8 cellular contexts compared by ENCODE assay signal in the genomic region with DNA sequence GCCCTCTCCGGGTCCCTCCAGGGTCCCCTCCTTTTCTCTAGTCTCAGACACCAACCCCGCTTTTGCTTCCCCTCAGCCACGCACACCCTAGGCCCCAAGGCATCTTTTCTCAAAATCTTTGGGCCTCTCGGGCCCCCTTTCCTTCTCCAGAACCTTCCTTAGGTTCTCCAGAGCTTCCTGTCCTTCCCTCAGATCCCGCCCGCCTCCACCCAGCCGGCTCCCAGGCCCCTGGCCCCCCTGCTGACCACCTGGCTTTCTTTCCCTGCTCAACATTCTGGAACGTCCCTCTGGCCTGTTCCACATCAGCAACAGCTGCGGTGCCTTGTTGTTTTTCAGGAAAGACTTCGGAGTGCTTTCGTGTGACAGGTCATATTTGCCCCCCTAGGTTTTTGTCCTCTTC. TPM values are rescaled to one million over a fixed set of nuclear protein-coding genes. Genes with fewer than 3 reads are reported as not detected.
A peak's percentile ranks its signal among the peaks of the same experiment; 100 is the strongest.
DNase-seq lines count a peak whose midpoint lies in the region; ATAC-seq and TF ChIP-seq lines count a peak whose summit lies in the region.

No MANE protein-coding gene starts in this region.

- no peak overlapping the region for H3K9ac ChIP-seq in rectal smooth muscle tissue (ENCODE audit: low read length)

- H3K4me3 ChIP-seq in GM08714 (ENCODE audit: low read length) (peak overlapping the region; percentile 69), rectal smooth muscle tissue (ENCODE audit: low read length) (peak overlapping the region; percentile 43)

- peak overlapping the region; percentile 85 to 99 for H3K27ac Mint-ChIP-seq in T-cell

- peak overlapping the region; percentile 87 to 98 (median 94) for H3K4me3 Mint-ChIP-seq in T-cell

- no peaks in the 10 kb centered on the region for H3K27me3 Mint-ChIP-seq in T-cell

- peaks cover 7% of the 10 kb centered on the region for H3K36me3 ChIP-seq in rectal smooth muscle tissue (ENCODE audit: control insufficient read depth, insufficient read depth, low read length)

- H3K27ac ChIP-seq in foreskin keratinocyte (peak overlapping the region; percentile 26), rectal smooth muscle tissue (ENCODE audit: low read depth, low read length) (no peak overlapping the region)

- CTCF ChIA-PET in T-cell (lab: Charles Lee): interaction anchor here in 1 of 2 donors (1.0 to 1.7 kb wide), 2 partner anchors 38 to 73 kb away, joined by 3 to 10 read pairs; a partner anchor contains a TSS

- no peaks in the 10 kb centered on the region for H3K9me3 Mint-ChIP-seq in T-cell

- POLR2A ChIA-PET in T-cell (lab: Charles Lee): interaction anchor here in 1 of 2 donors (0.7 kb wide), 1 partner anchor 30 kb away, joined by 3 read pairs; no protein-coding TSS in a partner anchor

- H3K4me1 ChIP-seq in foreskin keratinocyte (peaks cover 8% of the 10 kb centered on the region), rectal smooth muscle tissue (ENCODE audit: control insufficient read depth, insufficient read depth, low read length) (peaks cover 4% of the 10 kb centered on the region)

- no peak for ATAC-seq in T-cell (replicated peaks in 1 of 4)
- ATAC-seq in foreskin keratinocyte: no peak
- ATAC-seq in GM19397 (IDR thresholded peaks at IDR 0.05; ENCODE audit: unreplicated experiment): no peak
- ATAC-seq in HG03097 (IDR thresholded peaks at IDR 0.05; ENCODE audit: low FRiP score, unreplicated experiment): no peak

- DNase-seq in T-cell (no peak), foreskin keratinocyte (no peak), cerebellum (ENCODE audit: low spot score) (no peak), NCI-H748 (lab: John Stamatoyannopoulos, UW; ENCODE audit: unreplicated experiment) (no peak)

- H3K36me3 Mint-ChIP-seq in T-cell: peaks cover 13% of the 10 kb centered on the region

- H3K4me1 Mint-ChIP-seq in T-cell: peaks cover 62 to 79% (median 73%) of the 10 kb centered on the region in 3 donors

- TF ChIP-seq CTCF in foreskin keratinocyte (conservative IDR thresholded peaks at IDR 0.05): no peak

- H3K27me3 ChIP-seq in foreskin keratinocyte (no peaks in the 10 kb centered on the region), rectal smooth muscle tissue (ENCODE audit: control insufficient read depth, insufficient read depth, low read length) (no peaks in the 10 kb centered on the region)

RNA-seq across cellular contexts. Expression of a gene that starts 1.2 kb away (rescaled TPM):
- total RNA-seq in T-cell: 10 to 100 TPM; 41.1 to 59.9 (median 50.6) TPM
- total RNA-seq in foreskin keratinocyte: 17.6 and 18.5 TPM in 2 replicates
- polyA plus RNA-seq in foreskin keratinocyte: 14.2 and 16.1 TPM in 2 replicates
- 8.4 TPM for total RNA-seq in cerebellum

RNA-seq across cellular contexts. Expression of a gene that starts 35.3 kb away (rescaled TPM):
- total RNA-seq in T-cell (1 to 10 TPM in 4 of 5 donors, under 1 TPM in 1; 0.28 to 1.7 (median 1.6) TPM), foreskin keratinocyte (2,642 and 2,753 TPM in 2 replicates), cerebellum (not detected)
- 4,130 and 4,582 TPM in 2 replicates for polyA plus RNA-seq in foreskin keratinocyte

RNA-seq across cellular contexts. Expression of a gene that starts 39.9 kb away (rescaled TPM):
- total RNA-seq in T-cell (10 to 100 TPM; 10.3 to 24.0 (median 20.3) TPM), foreskin keratinocyte (11.7 and 11.9 TPM in 2 replicates), cerebellum (6.5 TPM)
- polyA plus RNA-seq in foreskin keratinocyte: 8.7 and 9.4 TPM in 2 replicates

Comparison
In these comparisons a context has a peak if more than half of its experiments do, and no peak if none do; other contexts are left out.
1. RNA of a gene that starts 35.3 kb away (total RNA-seq): 2,642 to 2,753 TPM in foreskin keratinocyte; 0.28 to 1.7 TPM in T-cell and not detected in cerebellum (single experiment); every median in the first group is over 100 times any median in the second.